Comparison of ENCODE assay signal across 8 cellular contexts in genomic region chr12:48851883-48852733, GRCh38. TPM values are rescaled to one million over a fixed set of nuclear protein-coding genes. Genes with fewer than 3 reads are reported as not detected.
DNase-seq lines count a peak whose midpoint lies in the region; ATAC-seq, FAIRE-seq and TF ChIP-seq lines count a peak whose summit lies in the region.

TSS of gene DDX23 (minus strand) at chr12:48852163. CDS start at chr12:48845782, 6,381 bp downstream.

- peak; percentile 97 for DNase-seq in AG10803 (ENCODE audit: low read depth)
- DNase-seq in NCI-H460 (ENCODE audit: extremely low read depth, low read depth), result peak; percentile 97
- peak; percentile 82 for DNase-seq in activated CD4-positive, CD25-positive, alpha-beta regulatory T cell treated with anti-CD3 and anti-CD28 coated beads, Interleukin-2, amount 50 U/mL, for 72 hours
- DNase-seq in cerebellar nuclear complex (lab: John Stamatoyannopoulos, UW), result peak; percentile 66 to 93
- DNase-seq in kidney, result peak; percentile 98
- peak; percentile 94 for DNase-seq in stimulated activated CD4-positive, alpha-beta T cell treated with anti-CD3 and anti-CD28 coated beads, Interleukin-15, amount 100 ng/mL, for 24 hours

- no peaks in the 10 kb centered on the region for H3K36me3 ChIP-seq in kidney (ENCODE audit: control insufficient read depth in 1 of 2, insufficient read depth in 2 of 2, low read length in 2 of 2)

- H3K9me3 ChIP-seq in kidney (ENCODE audit: control insufficient read depth in 1 of 2, low read length in 2 of 2), result no peaks in the 10 kb centered on the region

- intact Hi-C loops in kidney (cut with DNase I), result no loop called here

- no peak for TF ChIP-seq CTCF in AG10803 (conservative IDR thresholded peaks at IDR 0.05; ENCODE audit: low read length)
- TF ChIP-seq CTCF in kidney (IDR thresholded peaks at IDR 0.05; ENCODE audit: borderline replicate concordance, extremely low read depth, insufficient read depth), result no peak

- FAIRE-seq in kidney (lab: Jason Lieb, UNC), result peak; percentile 80

- H3K4me3 ChIP-seq in AG10803 (ENCODE audit: low read length) (peak within 1 kb of the TSS; percentile 97), kidney (ENCODE audit: low read length in 2 of 2) (peak within 1 kb of the TSS; percentile 93 to 96)

- peak within 1 kb of the TSS; percentile 76 to 86 for H3K27ac ChIP-seq in kidney (ENCODE audit: low read depth in 2 of 2, low read length in 2 of 2)

- peaks cover 14% of the 10 kb centered on the region in 2 donors for H3K4me1 ChIP-seq in kidney (ENCODE audit: control insufficient read depth in 1 of 2, insufficient read depth in 1 of 2, low read depth in 1 of 2, low read length in 2 of 2)

- ATAC-seq in GM19043 (IDR thresholded peaks at IDR 0.05; ENCODE audit: low read depth, unreplicated experiment) (peak; percentile 97), HG03378 (IDR thresholded peaks at IDR 0.05; ENCODE audit: unreplicated experiment) (peak; percentile 88)

- H3K9ac ChIP-seq in kidney (ENCODE audit: low read length in 2 of 2), result peak within 1 kb of the TSS; percentile 78 to 80

RNA-seq across cellular contexts. Expression of gene DDX23, which starts in this region (rescaled TPM):
- total RNA-seq in NCI-H460 (2014; rRNA removed; shearing (Covaris generic)), result 67.8 and 68.6 TPM in 2 replicates
- 91.0 and 135 TPM in 2 replicates for polyA plus RNA-seq in NCI-H460 (2014; cell fraction: nucleus; rRNA removed)
- 65.5 TPM for total RNA-seq in kidney
- polyA plus RNA-seq in kidney (ENCODE audit: insufficient read depth, low read depth, low replicate concordance), result 31.9 TPM

Comparison
In these comparisons a context has a peak if more than half of its experiments do, and no peak if none do; other contexts are left out.
1. Peak in every context shown above with its lines: DNase-seq, ATAC-seq, H3K4me3 ChIP-seq and H3K27ac ChIP-seq.